In the genomic region with DNA sequence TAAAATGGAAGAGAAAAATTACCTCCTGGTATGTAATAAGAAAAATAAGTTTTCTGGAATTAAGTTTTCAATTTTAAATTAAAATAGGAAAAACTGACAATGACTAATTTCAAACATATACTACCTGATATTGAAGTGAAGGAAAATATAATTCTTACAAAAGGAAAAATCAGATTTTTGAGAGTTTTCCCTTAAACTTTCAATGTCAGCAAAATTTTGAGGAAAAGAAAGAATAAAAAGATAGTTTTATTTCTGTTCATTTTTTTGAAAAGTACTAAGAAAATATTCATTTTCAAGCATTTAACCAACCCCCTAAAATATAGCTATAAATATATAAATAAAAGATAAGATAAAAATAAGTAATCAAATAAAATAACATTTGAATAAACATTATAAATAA, we compare ENCODE assay signal across 29 cellular contexts.
"Had no signal": no experiment of that assay in that cellular context is flagged by ENCODE, and none has a peak within 500 bp of the region (broad histone marks: within the 10 kb centered on the region; RNA-seq: fewer than 3 reads in every experiment).

No MANE protein-coding gene starts in this region.

- H2AFZ ChIP-seq: neural progenitor cell had no signal

- H3K9me3 ChIP-seq: colonic mucosa, esophagus muscularis mucosa, mucosa of descending colon, prostate gland, right atrium auricular region, sigmoid colon, spleen, testis, tibial artery had no signal

- ATAC-seq: foreskin keratinocyte; left lobe of liver; mucosa of descending colon; natural killer cell treated with Interleukin-12 subunit alpha and Interleukin-12 subunit beta and Interleukin-15 and Interleukin-18, amount 100 ng/mL, for 72 hours; stimulated activated memory B cell treated with anti-CD40 and anti-IgM and Interleukin-4, amounts not matched to agents 10 μg/mL and 1 μg/mL and 100 μg/mL, for 72 hours; stimulated activated naive CD8-positive, alpha-beta T cell treated with anti-CD3 and anti-CD28 coated beads, Interleukin-15, Interleukin-2, amounts not matched to agents 100 U/mL and 50 U/mL, for 24 hours had no signal

- H3K9ac ChIP-seq: neural progenitor cell had no signal

- H3K9me3 Mint-ChIP-seq: dendritic cell treated with granulocyte-macrophage colony-stimulating factor and Interleukin-4, amounts not matched to agents 40 ng/mL and 50 ng/mL, for 4 days; endodermal cell; mesothelial cell of epicardium; natural killer cell treated with Interleukin-12 subunit alpha and Interleukin-12 subunit beta and Interleukin-15 and Interleukin-18, amount 100 ng/mL, for 72 hours; stimulated activated memory B cell treated with anti-CD40 and anti-IgM and Interleukin-4, amounts not matched to agents 10 μg/mL and 1 μg/mL and 100 μg/mL, for 72 hours; type B pancreatic cell had no signal

- H3K4me1 ChIP-seq: colonic mucosa, esophagus muscularis mucosa, foreskin keratinocyte, neural progenitor cell, prostate gland, right atrium auricular region, sigmoid colon, spleen, testis, tibial artery had no signal

- H3K27me3 Mint-ChIP-seq: naive B cell; natural killer cell treated with Interleukin-12 subunit alpha and Interleukin-12 subunit beta and Interleukin-15 and Interleukin-18, amount 100 ng/mL, for 72 hours; stimulated activated memory B cell treated with anti-CD40 and anti-IgM and Interleukin-4, amounts not matched to agents 10 μg/mL and 1 μg/mL and 100 μg/mL, for 72 hours; type B pancreatic cell had no signal

- H3K27ac ChIP-seq: colonic mucosa, esophagus muscularis mucosa, foreskin keratinocyte, neural progenitor cell, prostate gland, right atrium auricular region, sigmoid colon, spleen, testis, tibial artery had no signal

- H3K36me3 Mint-ChIP-seq: immature natural killer cell; mesothelial cell of epicardium; naive B cell; natural killer cell treated with Interleukin-12 subunit alpha and Interleukin-12 subunit beta and Interleukin-15 and Interleukin-18, amount 100 ng/mL, for 72 hours; neural progenitor cell; stimulated activated memory B cell treated with anti-CD40 and anti-IgM and Interleukin-4, amounts not matched to agents 10 μg/mL and 1 μg/mL and 100 μg/mL, for 72 hours; type B pancreatic cell had no signal

- FAIRE-seq: endothelial cell of umbilical vein, keratinocyte had no signal

- H3K27me3 ChIP-seq: colonic mucosa, esophagus muscularis mucosa, foreskin keratinocyte, neural progenitor cell, right atrium auricular region, sigmoid colon, spleen, testis, tibial artery had no signal

- H3K4me2 ChIP-seq: neural progenitor cell had no signal

- H3K4me3 Mint-ChIP-seq: dendritic cell treated with granulocyte-macrophage colony-stimulating factor and Interleukin-4, amounts not matched to agents 40 ng/mL and 50 ng/mL, for 4 days; endodermal cell; immature natural killer cell; mesothelial cell of epicardium; naive B cell; natural killer cell treated with Interleukin-12 subunit alpha and Interleukin-12 subunit beta and Interleukin-15 and Interleukin-18, amount 100 ng/mL, for 72 hours; neural progenitor cell; stimulated activated memory B cell treated with anti-CD40 and anti-IgM and Interleukin-4, amounts not matched to agents 10 μg/mL and 1 μg/mL and 100 μg/mL, for 72 hours; type B pancreatic cell had no signal

- DNase-seq: colonic mucosa; effector CD8-positive, alpha-beta T cell; endodermal cell; foreskin keratinocyte; glutamatergic neuron; hypothalamus; immature natural killer cell; mesenchymal stem cell; mucosa of descending colon; naive B cell; sigmoid colon; spleen; stimulated activated CD4-positive, alpha-beta T cell treated with anti-CD3 and anti-CD28 coated beads, Interleukin-4, amount 100 ng/mL, for 4 hours; stimulated activated naive CD8-positive, alpha-beta T cell treated with anti-CD3 and anti-CD28 coated beads, Interleukin-15, Interleukin-2, amounts not matched to agents 100 U/mL and 50 U/mL, for 24 hours; substantia nigra; testis; tibial artery had no signal

- H3K27ac Mint-ChIP-seq: dendritic cell treated with granulocyte-macrophage colony-stimulating factor and Interleukin-4, amounts not matched to agents 40 ng/mL and 50 ng/mL, for 4 days; endodermal cell; immature natural killer cell; mesothelial cell of epicardium; naive B cell; natural killer cell treated with Interleukin-12 subunit alpha and Interleukin-12 subunit beta and Interleukin-15 and Interleukin-18, amount 100 ng/mL, for 72 hours; neural progenitor cell; stimulated activated memory B cell treated with anti-CD40 and anti-IgM and Interleukin-4, amounts not matched to agents 10 μg/mL and 1 μg/mL and 100 μg/mL, for 72 hours; type B pancreatic cell had no signal

- H3K4me3 ChIP-seq: colonic mucosa, esophagus muscularis mucosa, mucosa of descending colon, neural progenitor cell, prostate gland, right atrium auricular region, sigmoid colon, spleen, testis, tibial artery had no signal

- H3K4me1 Mint-ChIP-seq: endodermal cell; immature natural killer cell; mesothelial cell of epicardium; naive B cell; neural progenitor cell; stimulated activated memory B cell treated with anti-CD40 and anti-IgM and Interleukin-4, amounts not matched to agents 10 μg/mL and 1 μg/mL and 100 μg/mL, for 72 hours had no signal

- H3K36me3 ChIP-seq: colonic mucosa, esophagus muscularis mucosa, neural progenitor cell, prostate gland, right atrium auricular region, sigmoid colon, spleen, tibial artery had no signal
